Comparison of ENCODE assay signal across 23 cellular contexts in genomic region chr4:163003979-163004378, GRCh38.
DNase-seq lines count a peak whose midpoint lies in the region; ATAC-seq and TF ChIP-seq lines count a peak whose summit lies in the region.
"Had no signal": no experiment of that assay in that cellular context is flagged by ENCODE, and none has a peak within 500 bp of the region (broad histone marks: within the 10 kb centered on the region; RNA-seq: fewer than 3 reads in every experiment).

No MANE protein-coding gene starts in this region.

- H2BK12ac ChIP-seq in H9 (ENCODE audit: insufficient read length, low read depth, low read length), result no peak overlapping the region

- H3K36me3 Mint-ChIP-seq in H9 (ENCODE audit: insufficient read depth in 1 of 3, low read depth in 3 of 3) (peaks cover 2 to 5% (median 3%) of the 10 kb centered on the region in 3 experiments; a peak in 5 of 7 replicates), endodermal cell (ENCODE audit: low read depth) (peaks cover 3% of the 10 kb centered on the region), neural progenitor cell (no peaks in the 10 kb centered on the region), T-cell (no peaks in the 10 kb centered on the region)

- POLR2A ChIA-PET in T-cell (lab: Charles Lee), result no interaction called here

- H2BK5ac ChIP-seq in H9 (ENCODE audit: insufficient read length, low read length), result no peak overlapping the region

- DNase-seq in NCI-H82 (lab: John Stamatoyannopoulos, UW), result peak; percentile 5
- no peak for DNase-seq in NCI-H82 treated with DMSO at 0.1 percent for 48 hours (lab: John Stamatoyannopoulos, UW; ENCODE audit: unreplicated experiment)
- no peak for DNase-seq in H9
- peak; percentile 50 for DNase-seq in endodermal cell
- no peak for DNase-seq in neural progenitor cell (ENCODE audit: low spot score)
- no peak for DNase-seq in T-cell
- no peak for DNase-seq in activated naive CD4-positive, alpha-beta T cell (lab: John Stamatoyannopoulos, UW)
- DNase-seq in activated CD4-positive, alpha-beta T cell treated with anti-CD3 and anti-CD28 coated beads, Interleukin-2, amount 50 U/mL, for 4 hours, result no peak
- DNase-seq: 8988T, ACHN, BE2C, DMS53, GOT3, MG63, NCI-H1105 treated with DMSO at 0.1 percent for 48 hours, NCI-H146, NCI-H2029, NCI-H446 treated with DMSO at 0.1 percent for 48 hours, NCI-H526, SIG-M5 had no signal

- no peaks in the 10 kb centered on the region for H3K36me3 ChIP-seq in endodermal cell (ENCODE audit: control insufficient read depth, insufficient read depth, low read length)
- H3K36me3 ChIP-seq in neural progenitor cell, result no peaks in the 10 kb centered on the region
- H3K36me3 ChIP-seq: BE2C, MG63 had no signal

- H3K27me3 Mint-ChIP-seq in H9 (ENCODE audit: low read depth) (no peaks in the 10 kb centered on the region), endodermal cell (ENCODE audit: insufficient read depth) (no peaks in the 10 kb centered on the region), neural progenitor cell (ENCODE audit: insufficient read depth, low read depth) (no peaks in the 10 kb centered on the region), T-cell (peaks cover 4% of the 10 kb centered on the region in 2 donors)

- no CpG with 5 or more reads among the region's 4 CpGs for WGBS in H9 (ENCODE audit: extremely low coverage, insufficient read length, low lambda C conversion rate)
- 83 to 91% methylated on average over 1 to 4 of the region's 4 CpGs for WGBS in endodermal cell (ENCODE audit: insufficient coverage in 1 of 2, insufficient read length in 1 of 2), 2 experiments

- H3K9me3 Mint-ChIP-seq in H9 (peaks cover 5 to 16% of the 10 kb centered on the region in 2 experiments; a peak in 4 of 5 replicates), endodermal cell (peaks cover 13% of the 10 kb centered on the region), neural progenitor cell (peaks cover 10% of the 10 kb centered on the region), T-cell (peaks cover 9 to 24% (median 19%) of the 10 kb centered on the region in 3 donors)

- CTCF ChIA-PET in T-cell (lab: Charles Lee), result interaction anchor here in 1 of 2 donors (0.6 kb wide), 1 partner anchor 83 kb away, joined by 3 read pairs; no protein-coding TSS in a partner anchor

- H3K27me3 ChIP-seq in H9 (ENCODE audit: insufficient read depth, low read length), result no peaks in the 10 kb centered on the region
- H3K27me3 ChIP-seq in endodermal cell (ENCODE audit: control insufficient read depth, insufficient read depth, low read length, poor library complexity, severe bottlenecking), result no peaks in the 10 kb centered on the region
- no peaks in the 10 kb centered on the region for H3K27me3 ChIP-seq in neural progenitor cell
- H3K27me3 ChIP-seq: BE2C, MG63 had no signal

- H4K91ac ChIP-seq in H9 (ENCODE audit: insufficient read length, low read depth, low read length), result no peak overlapping the region

- no peak overlapping the region for H3K23ac ChIP-seq in H9 (ENCODE audit: insufficient read length, low read depth, low read length)

- no peak overlapping the region for H3K56ac ChIP-seq in H9 (ENCODE audit: insufficient read length, low read depth, low read length)

- H2AK5ac ChIP-seq in H9 (ENCODE audit: insufficient read length, low read length), result no peak overlapping the region

- H3K27ac Mint-ChIP-seq in H9 (no peak overlapping the region), endodermal cell (no peak overlapping the region), neural progenitor cell (no peak overlapping the region), T-cell (no peak overlapping the region)
- H3K27ac Mint-ChIP-seq: T-helper 1 cell treated with Interleukin-12 subunit alpha and Interleukin-12 subunit beta and Interleukin-4 antibody, amounts not matched to agents 30 μg/mL and 1 μg/mL, for 36 hours had no signal

- no peak overlapping the region for H2BK15ac ChIP-seq in H9 (ENCODE audit: low read depth, low read length)

- TF ChIP-seq CTCF in H9 (conservative IDR thresholded peaks at IDR 0.05) (peak; percentile 23; the same call in 2 of the 3 replicates), endodermal cell (conservative IDR thresholded peaks at IDR 0.05) (peak; percentile 26), neural progenitor cell (IDR thresholded peaks at IDR 0.05) (no peak)

- H3K4me3 ChIP-seq in endodermal cell (ENCODE audit: low read length) (no peak overlapping the region), neural progenitor cell (no peak overlapping the region)
- H3K4me3 ChIP-seq: MG63, SK-N-MC had no signal

- H3K9ac ChIP-seq in H9 (ENCODE audit: extremely low read depth, insufficient read length, low read length) (no peak overlapping the region), endodermal cell (ENCODE audit: extremely low read depth, low read length, poor library complexity, severe bottlenecking) (no peak overlapping the region), neural progenitor cell (no peak overlapping the region)

- H3K4me2 ChIP-seq in H9 (ENCODE audit: insufficient read depth, insufficient read length, low read length) (no peak overlapping the region), neural progenitor cell (no peak overlapping the region)

- no peak overlapping the region for H3K14ac ChIP-seq in H9 (ENCODE audit: insufficient read depth, low read length)

- H3K79me1 ChIP-seq in H9 (ENCODE audit: insufficient read depth, low read depth, low read length, poor library complexity, severe bottlenecking), result no peaks in the 10 kb centered on the region

- H3K4ac ChIP-seq in H9 (ENCODE audit: low read depth, low read length), result no peak overlapping the region

- H2AFZ ChIP-seq in H9 (ENCODE audit: low read length), result no peak overlapping the region
- H2AFZ ChIP-seq in neural progenitor cell (replicated peaks), result peak overlapping the region; percentile 17

- no peak overlapping the region for H3T11ph ChIP-seq in H9 (ENCODE audit: low read length)

- no peaks in the 10 kb centered on the region for H3F3A ChIP-seq in neural progenitor cell (ENCODE audit: low read depth)

- H4K20me1 ChIP-seq in H9 (ENCODE audit: control insufficient read depth, insufficient read depth, insufficient read length) (no peaks in the 10 kb centered on the region), neural progenitor cell (ENCODE audit: low read depth) (no peaks in the 10 kb centered on the region)

- H3K27ac ChIP-seq in H9 (ENCODE audit: insufficient read length, low read depth, low read length) (no peak overlapping the region), endodermal cell (ENCODE audit: low read depth, low read length) (no peak overlapping the region), neural progenitor cell (no peak overlapping the region)
- H3K27ac ChIP-seq: SK-N-MC had no signal

- no peak overlapping the region for H3K18ac ChIP-seq in H9 (ENCODE audit: insufficient read length, low read depth, low read length)

- no peaks in the 10 kb centered on the region for H3K9me3 ChIP-seq in H9 (ENCODE audit: control insufficient read depth, low read depth, low read length)
- H3K9me3 ChIP-seq in endodermal cell (ENCODE audit: control insufficient read depth, low read length), result peaks cover 6% of the 10 kb centered on the region
- H3K9me3 ChIP-seq in neural progenitor cell (ENCODE audit: low read depth), result no peaks in the 10 kb centered on the region
- H3K9me3 ChIP-seq: BE2C had no signal

- H3K4me1 Mint-ChIP-seq in H9, result no peaks in the 10 kb centered on the region
- no peaks in the 10 kb centered on the region for H3K4me1 Mint-ChIP-seq in endodermal cell
- H3K4me1 Mint-ChIP-seq in neural progenitor cell, result no peaks in the 10 kb centered on the region
- H3K4me1 Mint-ChIP-seq in T-cell, result no peaks in the 10 kb centered on the region

- no peak overlapping the region for H2BK120ac ChIP-seq in H9 (ENCODE audit: low read depth, low read length, poor library complexity, severe bottlenecking)

- H4K5ac ChIP-seq in H9 (ENCODE audit: insufficient read length, low read depth, low read length), result no peak overlapping the region

- H3K4me3 Mint-ChIP-seq in H9 (no peak overlapping the region), endodermal cell (no peak overlapping the region), neural progenitor cell (no peak overlapping the region), T-cell (no peak overlapping the region)
- H3K4me3 Mint-ChIP-seq: T-helper 1 cell treated with Interleukin-12 subunit alpha and Interleukin-12 subunit beta and Interleukin-4 antibody, amounts not matched to agents 30 μg/mL and 1 μg/mL, for 36 hours had no signal

- H2BK20ac ChIP-seq in H9 (ENCODE audit: low read depth, low read length, poor library complexity, severe bottlenecking), result no peak overlapping the region

- no peaks in the 10 kb centered on the region for H3K4me1 ChIP-seq in H9 (ENCODE audit: insufficient read depth, low read length)
- no peaks in the 10 kb centered on the region for H3K4me1 ChIP-seq in endodermal cell (ENCODE audit: control insufficient read depth, insufficient read depth, low read length)
- no peaks in the 10 kb centered on the region for H3K4me1 ChIP-seq in neural progenitor cell
- H3K4me1 ChIP-seq: BE2C had no signal

- no peaks in the 10 kb centered on the region for H3K23me2 ChIP-seq in H9 (ENCODE audit: insufficient read length, low read depth, low read length, poor library complexity, severe bottlenecking)

- ATAC-seq in T-cell (replicated peaks in 1 of 4), result no peak
- ATAC-seq: HCT116 had no signal

- H4K8ac ChIP-seq in H9 (replicated peaks; ENCODE audit: insufficient read length, low read depth, low read length), result no peak overlapping the region

- H3K79me2 ChIP-seq in H9 (ENCODE audit: insufficient read depth, low read length), result no peaks in the 10 kb centered on the region
- H3K79me2 ChIP-seq in neural progenitor cell (ENCODE audit: low read depth), result no peaks in the 10 kb centered on the region

Comparison
In these comparisons a context has a peak if more than half of its experiments do, and no peak if none do; other contexts are left out.
1. DNase-seq: peak in NCI-H82 (single experiment) and endodermal cell (single experiment); none in NCI-H82 treated with DMSO at 0.1 percent for 48 hours (single experiment), H9 (single experiment), neural progenitor cell (single experiment), T-cell (0 of 34), activated naive CD4-positive, alpha-beta T cell (0 of 4) and activated CD4-positive, alpha-beta T cell treated with anti-CD3 and anti-CD28 coated beads, Interleukin-2, amount 50 U/mL, for 4 hours (0 of 2).